20 cellular contexts compared by ENCODE assay signal in genomic region chr6:125073071-125073470, GRCh38.
"Had no signal": no experiment of that assay in that cellular context is flagged by ENCODE, and none has a peak within 500 bp of the region (broad histone marks: within the 10 kb centered on the region; RNA-seq: fewer than 3 reads in every experiment).

No MANE protein-coding gene starts in this region.

- H3K27ac ChIP-seq: KMS-11, Peyer's patch had no signal

- ATAC-seq: activated naive CD4-positive, alpha-beta T cell treated with anti-CD3 and anti-CD28 coated beads, Interleukin-2, amount 50 U/mL, for 72 hours; activated T-cell treated with anti-CD3 and anti-CD28 coated beads, Interleukin-2, amount 50 U/mL, for 4 hours had no signal

- H3K9me3 ChIP-seq: Peyer's patch had no signal

- H3K4me2 ChIP-seq: KMS-11 had no signal

- H3K4me3 ChIP-seq: Peyer's patch had no signal

- H3K27me3 ChIP-seq: Peyer's patch had no signal

- DNase-seq: activated CD4-positive, alpha-beta memory T cell treated with anti-CD3 and anti-CD28 coated beads for 36 hours; activated CD4-positive, alpha-beta T cell treated with anti-CD3 and anti-CD28 coated beads, Interleukin-2, amount 10 ng/mL, durations not matched to agents 7 days and 5 days; activated CD4-positive, CD25-positive, alpha-beta regulatory T cell; activated CD8-positive, alpha-beta memory T cell treated with anti-CD3 and anti-CD28 coated beads for 24 hours; activated effector memory CD4-positive, alpha-beta T cell treated with anti-CD3 and anti-CD28 coated beads, Interleukin-2, amount 50 U/mL, for 16 hours; activated naive CD4-positive, alpha-beta T cell treated with Interleukin-2 at 50 U/mL for 16 hours; activated T-cell treated with anti-CD3 and anti-CD28 coated beads, Interleukin-2, amount 50 U/mL, for 4 hours; MM.1S; NCI-H1105; NCI-H1436; NCI-H187; NCI-H2081; NCI-H446 treated with DMSO at 0.1 percent for 48 hours; NCI-H524 treated with DMSO at 0.1 percent for 48 hours; NCI-H774; NK-92 treated with Interleukin-12 subunit alpha and Interleukin-12 subunit beta, amount 100 ng/mL, for 24 hours; Peyer's patch; SHP77 treated with DMSO at 0.1 percent for 48 hours had no signal

- H3K4me1 ChIP-seq: Peyer's patch had no signal

- H3K9ac ChIP-seq: KMS-11 had no signal
